8 cellular contexts compared by ENCODE assay signal in genomic region chr9:137423001-137423809, GRCh38. TPM values are rescaled to one million over a fixed set of nuclear protein-coding genes. Genes with fewer than 3 reads are reported as not detected.
DNase-seq lines count a peak whose midpoint lies in the region; ATAC-seq and TF ChIP-seq lines count a peak whose summit lies in the region.

A gene with protein sequence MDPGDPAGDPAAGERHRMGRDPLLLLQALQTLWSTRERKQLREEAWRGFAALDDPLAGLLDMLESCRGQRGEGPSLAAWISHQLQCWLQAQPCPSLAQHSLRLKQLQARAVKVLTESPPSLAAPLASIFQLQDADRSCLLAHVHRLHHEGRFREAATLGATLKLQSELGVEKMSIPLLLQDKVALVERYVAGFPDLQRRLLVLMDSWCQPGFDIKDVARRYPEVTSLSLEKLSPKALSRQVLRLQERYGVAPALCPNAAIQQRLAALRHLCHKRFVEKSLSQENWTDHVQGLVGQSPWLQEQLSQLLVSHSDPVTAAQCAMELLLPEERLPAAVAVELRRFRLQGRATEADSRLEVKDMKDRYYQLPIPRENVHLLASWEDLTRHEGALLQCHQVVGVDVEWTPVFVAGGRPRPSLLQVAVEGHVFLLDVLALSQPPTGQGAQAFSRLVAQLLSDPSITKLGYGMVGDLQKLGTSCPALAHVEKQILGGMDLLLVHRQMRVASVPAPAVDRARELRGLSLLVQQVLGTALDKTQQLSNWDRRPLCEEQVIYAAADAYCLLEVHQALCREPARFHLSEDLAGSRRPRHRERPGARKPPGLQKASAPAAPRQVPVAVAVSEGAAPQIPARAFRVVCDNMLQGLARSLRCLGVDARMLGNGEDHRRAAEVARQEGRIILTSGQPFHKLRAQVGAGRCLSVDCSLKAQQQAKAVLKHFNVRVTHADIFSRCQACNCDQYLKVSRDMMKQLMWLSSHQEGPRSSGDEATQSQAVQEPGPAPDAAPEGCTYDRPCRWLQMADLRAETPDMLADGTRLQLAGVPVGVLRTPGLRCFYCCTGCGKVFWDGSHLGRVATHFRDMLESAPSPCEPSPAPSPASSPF (minus strand): TSS chr9:137423162. CDS start chr9:137395357, 27,805 bp downstream.
NOXA1 (plus strand) TSS chr9:137423393; CDS start chr9:137423530, 137 bp downstream.

- TF ChIP-seq CTCF in fibroblast of the aortic adventitia (IDR thresholded peaks at IDR 0.05; ENCODE audit: insufficient read depth, low read length) (peak; percentile 53), nephron progenitor cell (IDR thresholded peaks at IDR 0.05) (no peak)

- peak within 1 kb of the TSS; percentile 49 for H3K27ac Mint-ChIP-seq in activated T-helper 2 cell treated with anti-CD3 and anti-CD28 coated beads, Interferon-gamma antibody, Interleukin-2, Interleukin-4, amounts not matched to agents 10 μg/mL and 5 μg/mL and 100 μg/mL, durations not matched to agents 14 hours and 24 hours and 36 hours
- H3K27ac Mint-ChIP-seq in nephron progenitor cell: no peak within 1 kb of the TSS

- no peaks in the 10 kb centered on the region for H3K36me3 ChIP-seq in Karpas-422 (ENCODE audit: insufficient read depth, low read length)

- intact Hi-C loops in activated T-helper 2 cell treated with anti-CD3 and anti-CD28 coated beads, Interferon-gamma antibody, Interleukin-2, Interleukin-4, amounts not matched to agents 10 μg/mL and 5 μg/mL and 100 μg/mL, durations not matched to agents 14 hours and 24 hours and 36 hours (cut with micrococcal nuclease): loop anchor here (2.0 to 10.0 kb wide), 3 partner anchors 22 to 112 kb away; no protein-coding TSS in a partner anchor

- H3K4me1 ChIP-seq in Karpas-422 (ENCODE audit: low read length): peaks cover 15% of the 10 kb centered on the region

- H3K36me3 Mint-ChIP-seq in activated T-helper 2 cell treated with anti-CD3 and anti-CD28 coated beads, Interferon-gamma antibody, Interleukin-2, Interleukin-4, amounts not matched to agents 10 μg/mL and 5 μg/mL and 100 μg/mL, durations not matched to agents 14 hours and 24 hours and 36 hours (ENCODE audit: low read depth): no peaks in the 10 kb centered on the region
- no peaks in the 10 kb centered on the region for H3K36me3 Mint-ChIP-seq in nephron progenitor cell (ENCODE audit: low read depth)

- peaks cover 13% of the 10 kb centered on the region for H3K79me2 ChIP-seq in Karpas-422 (ENCODE audit: low read length)

- H3K4me3 ChIP-seq in Karpas-422 (ENCODE audit: low read length) (peak within 1 kb of the TSS; percentile 99), fibroblast of the aortic adventitia (ENCODE audit: low read depth, low read length) (peak within 1 kb of the TSS; percentile 82)

- H3K4me2 ChIP-seq in Karpas-422 (ENCODE audit: low read depth, low read length, poor library complexity, severe bottlenecking): peak within 1 kb of the TSS; percentile 100

- no peaks in the 10 kb centered on the region for H3K9me3 ChIP-seq in Karpas-422 (ENCODE audit: low read length)

- DNase-seq in Daoy (ENCODE audit: low read depth) (peak; percentile 96), Karpas-422 (peak; percentile 99), RPMI7951 (ENCODE audit: low read depth) (peak; percentile 78), fibroblast of the aortic adventitia (ENCODE audit: low read depth) (peak; percentile 89), nephron progenitor cell (peak; percentile 97)
- peak; percentile 91 for DNase-seq in activated T-helper 2 cell treated with anti-CD3 and anti-CD28 coated beads, Interferon-gamma antibody, Interleukin-2, Interleukin-4, amounts not matched to agents 10 μg/mL and 5 μg/mL and 100 μg/mL, durations not matched to agents 14 hours and 24 hours and 36 hours (ENCODE audit: low spot score)
- DNase-seq in stimulated activated naive CD8-positive, alpha-beta T cell treated with anti-CD3 and anti-CD28 coated beads, Interleukin-15, Interleukin-2, amounts not matched to agents 100 U/mL and 50 U/mL, for 24 hours: peak; percentile 98

- H3K27me3 Mint-ChIP-seq in activated T-helper 2 cell treated with anti-CD3 and anti-CD28 coated beads, Interferon-gamma antibody, Interleukin-2, Interleukin-4, amounts not matched to agents 10 μg/mL and 5 μg/mL and 100 μg/mL, durations not matched to agents 14 hours and 24 hours and 36 hours (ENCODE audit: low read depth): peaks cover 4% of the 10 kb centered on the region
- peaks cover 19% of the 10 kb centered on the region for H3K27me3 Mint-ChIP-seq in nephron progenitor cell (ENCODE audit: low read depth, poor library complexity)

- no peaks in the 10 kb centered on the region for H3K9me3 Mint-ChIP-seq in activated T-helper 2 cell treated with anti-CD3 and anti-CD28 coated beads, Interferon-gamma antibody, Interleukin-2, Interleukin-4, amounts not matched to agents 10 μg/mL and 5 μg/mL and 100 μg/mL, durations not matched to agents 14 hours and 24 hours and 36 hours
- H3K9me3 Mint-ChIP-seq in nephron progenitor cell: no peaks in the 10 kb centered on the region

- H3K9ac ChIP-seq in Karpas-422 (ENCODE audit: low read length): peak within 1 kb of the TSS; percentile 93

- H4K20me1 ChIP-seq in Karpas-422 (ENCODE audit: insufficient read depth, low read depth, low read length): no peaks in the 10 kb centered on the region

- H3K4me1 Mint-ChIP-seq in activated T-helper 2 cell treated with anti-CD3 and anti-CD28 coated beads, Interferon-gamma antibody, Interleukin-2, Interleukin-4, amounts not matched to agents 10 μg/mL and 5 μg/mL and 100 μg/mL, durations not matched to agents 14 hours and 24 hours and 36 hours (ENCODE audit: low read depth): peaks cover 10% of the 10 kb centered on the region
- peaks cover 29% of the 10 kb centered on the region for H3K4me1 Mint-ChIP-seq in nephron progenitor cell

- H3K27me3 ChIP-seq in Karpas-422 (ENCODE audit: low read length): no peaks in the 10 kb centered on the region

- H3K9me2 ChIP-seq in Karpas-422 (replicated peaks; ENCODE audit: insufficient read depth, low read length): no peaks in the 10 kb centered on the region

- peak within 1 kb of the TSS; percentile 95 for H2AFZ ChIP-seq in Karpas-422 (ENCODE audit: low read length)

- H3K4me3 Mint-ChIP-seq in activated T-helper 2 cell treated with anti-CD3 and anti-CD28 coated beads, Interferon-gamma antibody, Interleukin-2, Interleukin-4, amounts not matched to agents 10 μg/mL and 5 μg/mL and 100 μg/mL, durations not matched to agents 14 hours and 24 hours and 36 hours (ENCODE audit: low read depth): peak within 1 kb of the TSS; percentile 88
- peak within 1 kb of the TSS; percentile 93 for H3K4me3 Mint-ChIP-seq in nephron progenitor cell

- no peak within 1 kb of the TSS for H3K27ac ChIP-seq in Karpas-422 (ENCODE audit: low read length)

- peak; percentile 74 for ATAC-seq in GM21786 (IDR thresholded peaks at IDR 0.05; ENCODE audit: unreplicated experiment)
- ATAC-seq in stimulated activated naive CD8-positive, alpha-beta T cell treated with anti-CD3 and anti-CD28 coated beads, Interleukin-15, Interleukin-2, amounts not matched to agents 100 U/mL and 50 U/mL, for 24 hours: peak; percentile 91

RNA-seq across cellular contexts. Expression of the first gene that starts in this region (rescaled TPM):
- total RNA-seq in Daoy (2014; rRNA removed; shearing (Covaris generic)): 0.86 and 2.3 TPM in 2 replicates
- 2.8 and 7.8 TPM in 2 replicates for total RNA-seq in Karpas-422 (2014; rRNA removed; shearing (Covaris generic); ENCODE audit: low replicate concordance)
- total RNA-seq in RPMI7951 (2014; rRNA removed; shearing (Covaris generic)): 0.24 and 1.3 TPM in 2 replicates
- total RNA-seq in activated T-helper 2 cell treated with anti-CD3 and anti-CD28 coated beads, Interferon-gamma antibody, Interleukin-2, Interleukin-4, amounts not matched to agents 10 μg/mL and 5 μg/mL and 100 μg/mL, durations not matched to agents 14 hours and 24 hours and 36 hours: 6.8 and 8.0 TPM in 2 replicates
- 5.2 and 14.3 TPM in 2 replicates for total RNA-seq in fibroblast of the aortic adventitia (ENCODE audit: low replicate concordance)

RNA-seq across cellular contexts. Expression of gene NOXA1, which starts in this region (rescaled TPM):
- not detected in 2 replicates for total RNA-seq in Daoy (2014; rRNA removed; shearing (Covaris generic))
- total RNA-seq in Karpas-422 (2014; rRNA removed; shearing (Covaris generic); ENCODE audit: low replicate concordance): 0.51 TPM in 1 of 2 replicates, not detected in the other
- total RNA-seq in RPMI7951 (2014; rRNA removed; shearing (Covaris generic)): not detected in 2 replicates
- 0.39 and 0.46 TPM in 2 replicates for total RNA-seq in activated T-helper 2 cell treated with anti-CD3 and anti-CD28 coated beads, Interferon-gamma antibody, Interleukin-2, Interleukin-4, amounts not matched to agents 10 μg/mL and 5 μg/mL and 100 μg/mL, durations not matched to agents 14 hours and 24 hours and 36 hours
- 0.36 and 0.74 TPM in 2 replicates for total RNA-seq in fibroblast of the aortic adventitia (ENCODE audit: low replicate concordance)
